In genomic region chr4:101594588-101594987, GRCh38 we compare ENCODE assay signal across 38 cellular contexts.
"Had no signal": no experiment of that assay in that cellular context is flagged by ENCODE, and none has a peak within 500 bp of the region (broad histone marks: within the 10 kb centered on the region; RNA-seq: fewer than 3 reads in every experiment).

No MANE protein-coding gene starts in this region.

- H3K27me3 Mint-ChIP-seq: activated B cell treated with CpG ODN at 0.5 μM for 24 hours; activated naive CD8-positive, alpha-beta T cell treated with anti-CD3 and anti-CD28 coated beads for 36 hours; activated T-helper 17 cell treated with anti-CD3 and anti-CD28 coated beads, Interleukin-2, amount 50 U/mL, for 72 hours; brain; central memory CD8-positive, alpha-beta T cell had no signal

- ATAC-seq: activated CD8-positive, alpha-beta T cell treated with anti-CD3 and anti-CD28 coated beads for 36 hours; activated naive CD4-positive, alpha-beta T cell treated with anti-CD3 and anti-CD28 coated beads, Interleukin-2, amount 50 U/mL, for 72 hours; activated T-cell treated with anti-CD3 and anti-CD28 coated beads, Interleukin-2, amount 50 U/mL, for 4 hours; activated T-cell treated with anti-CD3 and anti-CD28 coated beads, Interleukin-2, amount 50 U/mL, for 72 hours; activated T-helper 17 cell treated with anti-CD3 and anti-CD28 coated beads, Interleukin-2, amount 50 U/mL, for 72 hours had no signal

- H3K27me3 ChIP-seq: ascending aorta, cardiac muscle cell had no signal

- H3K9me3 Mint-ChIP-seq: activated B cell treated with CpG ODN at 0.5 μM for 24 hours; activated CD4-positive, alpha-beta memory T cell treated with anti-CD3 and anti-CD28 coated beads for 36 hours; activated CD4-positive, alpha-beta T cell treated with anti-CD3 and anti-CD28 coated beads, Interleukin-2, amount 10 ng/mL, durations not matched to agents 24 days and 14 days; activated CD8-positive, alpha-beta T cell treated with anti-CD3 and anti-CD28 coated beads for 36 hours; activated naive CD4-positive, alpha-beta T cell treated with anti-CD3 and anti-CD28 coated beads for 36 hours; activated naive CD4-positive, alpha-beta T cell treated with anti-CD3 and anti-CD28 coated beads, Interleukin-2, amount 50 U/mL, for 72 hours; activated naive CD8-positive, alpha-beta T cell treated with anti-CD3 and anti-CD28 coated beads for 36 hours; activated T-cell treated with anti-CD3 and anti-CD28 coated beads, Interleukin-2, amount 50 U/mL, for 4 hours; activated T-cell treated with anti-CD3 and anti-CD28 coated beads, Interleukin-2, amount 50 U/mL, for 72 hours; activated T-helper 1 cell treated with anti-CD3 and anti-CD28 coated beads, Interleukin-12 subunit alpha, Interleukin-12 subunit beta, Interleukin-2, Interleukin-4 antibody, amounts not matched to agents 30 ng/mL and 10 ng/mL and 1 ng/mL, durations not matched to agents 14 hours and 24 hours and 36 hours; activated T-helper 17 cell treated with anti-CD3 and anti-CD28 coated beads, Interleukin-2, amount 50 U/mL, for 72 hours; central memory CD8-positive, alpha-beta T cell; T-helper 1 cell treated with Interleukin-12 subunit alpha and Interleukin-12 subunit beta and Interleukin-4 antibody, amounts not matched to agents 30 μg/mL and 1 μg/mL, for 36 hours; T-helper 2 cell treated with Interferon-gamma antibody and Interleukin-4, amounts not matched to agents 5 μg/mL and 100 μg/mL, for 36 hours had no signal

- H3K27ac ChIP-seq: ascending aorta, cardiac muscle cell, VCaP had no signal

- H3K9me3 ChIP-seq: ascending aorta had no signal

- H3K4me1 ChIP-seq: ascending aorta had no signal

- H3K36me3 Mint-ChIP-seq: activated CD4-positive, alpha-beta memory T cell treated with anti-CD3 and anti-CD28 coated beads for 36 hours; activated naive CD4-positive, alpha-beta T cell treated with anti-CD3 and anti-CD28 coated beads, Interleukin-2, amount 50 U/mL, for 72 hours; activated naive CD8-positive, alpha-beta T cell treated with anti-CD3 and anti-CD28 coated beads for 36 hours; brain had no signal

- H3K4me1 Mint-ChIP-seq: brain; central memory CD8-positive, alpha-beta T cell had no signal

- H3K27ac Mint-ChIP-seq: activated B cell treated with CpG ODN at 0.5 μM for 24 hours; activated CD4-positive, alpha-beta memory T cell treated with anti-CD3 and anti-CD28 coated beads for 36 hours; activated CD4-positive, alpha-beta T cell treated with anti-CD3 and anti-CD28 coated beads, Interleukin-2, amount 10 ng/mL, durations not matched to agents 24 days and 14 days; activated CD8-positive, alpha-beta T cell treated with anti-CD3 and anti-CD28 coated beads for 36 hours; activated naive CD4-positive, alpha-beta T cell treated with anti-CD3 and anti-CD28 coated beads for 36 hours; activated naive CD4-positive, alpha-beta T cell treated with anti-CD3 and anti-CD28 coated beads, Interleukin-2, amount 50 U/mL, for 72 hours; activated naive CD8-positive, alpha-beta T cell treated with anti-CD3 and anti-CD28 coated beads for 36 hours; activated T-cell treated with anti-CD3 and anti-CD28 coated beads, Interleukin-2, amount 50 U/mL, for 72 hours; activated T-helper 1 cell treated with anti-CD3 and anti-CD28 coated beads, Interleukin-12 subunit alpha, Interleukin-12 subunit beta, Interleukin-2, Interleukin-4 antibody, amounts not matched to agents 30 ng/mL and 10 ng/mL and 1 ng/mL, durations not matched to agents 14 hours and 24 hours and 36 hours; activated T-helper 17 cell treated with anti-CD3 and anti-CD28 coated beads, Interleukin-2, amount 50 U/mL, for 72 hours; brain; T-helper 1 cell treated with Interleukin-12 subunit alpha and Interleukin-12 subunit beta and Interleukin-4 antibody, amounts not matched to agents 30 μg/mL and 1 μg/mL, for 36 hours; T-helper 2 cell treated with Interferon-gamma antibody and Interleukin-4, amounts not matched to agents 5 μg/mL and 100 μg/mL, for 36 hours had no signal

- DNase-seq: activated B cell treated with CpG ODN at 0.5 μM for 24 hours; activated CD4-positive, alpha-beta memory T cell treated with anti-CD3 and anti-CD28 coated beads for 36 hours; activated CD4-positive, alpha-beta T cell treated with anti-CD3 and anti-CD28 coated beads for 4 hours; activated CD4-positive, alpha-beta T cell treated with anti-CD3 and anti-CD28 coated beads, Interleukin-2, amount 10 ng/mL, durations not matched to agents 24 days and 14 days; activated CD4-positive, alpha-beta T cell treated with anti-CD3 and anti-CD28 coated beads, Interleukin-2, amount 50 U/mL, for 1 hour; activated CD4-positive, alpha-beta T cell treated with anti-CD3 and anti-CD28 coated beads, Interleukin-2, amount 50 U/mL, for 4 hours; activated CD4-positive, CD25-positive, alpha-beta regulatory T cell treated with anti-CD3 and anti-CD28 coated beads, Interleukin-2, amount 50 U/mL, for 72 hours; activated CD8-positive, alpha-beta memory T cell treated with anti-CD3 and anti-CD28 coated beads, Interleukin-2, amount 50 U/mL, for 4 hours; activated CD8-positive, alpha-beta T cell treated with anti-CD3 and anti-CD28 coated beads for 36 hours; activated effector memory CD4-positive, alpha-beta T cell treated with anti-CD3 and anti-CD28 coated beads, Interleukin-2, amount 50 U/mL, for 16 hours; activated gamma-delta T cell treated with Interleukin-2 at 50 U/mL for 16 hours; activated naive CD4-positive, alpha-beta T cell; activated naive CD4-positive, alpha-beta T cell treated with anti-CD3 and anti-CD28 coated beads for 36 hours; activated naive CD4-positive, alpha-beta T cell treated with anti-CD3 and anti-CD28 coated beads, Interleukin-2, amount 50 U/mL, for 16 hours; activated naive CD8-positive, alpha-beta T cell treated with anti-CD3 and anti-CD28 coated beads for 36 hours; activated T-cell treated with anti-CD3 and anti-CD28 coated beads for 4 hours; activated T-cell treated with anti-CD3 and anti-CD28 coated beads, Interleukin-2, amount 50 U/mL, for 1 hour; activated T-cell treated with anti-CD3 and anti-CD28 coated beads, Interleukin-2, amount 50 U/mL, for 4 hours; activated T-cell treated with anti-CD3 and anti-CD28 coated beads, Interleukin-2, amount 50 U/mL, for 72 hours; amygdala; anterior cingulate cortex; caudate nucleus; cerebellar nuclear complex; T-helper 1 cell; T-helper 2 cell; T-helper 9 cell had no signal

- H3K4me3 Mint-ChIP-seq: activated B cell treated with CpG ODN at 0.5 μM for 24 hours; activated CD4-positive, alpha-beta memory T cell treated with anti-CD3 and anti-CD28 coated beads for 36 hours; activated CD4-positive, alpha-beta T cell treated with anti-CD3 and anti-CD28 coated beads, Interleukin-2, amount 10 ng/mL, durations not matched to agents 24 days and 14 days; activated CD8-positive, alpha-beta T cell treated with anti-CD3 and anti-CD28 coated beads for 36 hours; activated naive CD4-positive, alpha-beta T cell treated with anti-CD3 and anti-CD28 coated beads for 36 hours; activated naive CD8-positive, alpha-beta T cell treated with anti-CD3 and anti-CD28 coated beads for 36 hours; activated T-cell treated with anti-CD3 and anti-CD28 coated beads, Interleukin-2, amount 50 U/mL, for 4 hours; activated T-cell treated with anti-CD3 and anti-CD28 coated beads, Interleukin-2, amount 50 U/mL, for 72 hours; activated T-helper 1 cell treated with anti-CD3 and anti-CD28 coated beads, Interleukin-12 subunit alpha, Interleukin-12 subunit beta, Interleukin-2, Interleukin-4 antibody, amounts not matched to agents 30 ng/mL and 10 ng/mL and 1 ng/mL, durations not matched to agents 14 hours and 24 hours and 36 hours; activated T-helper 17 cell treated with anti-CD3 and anti-CD28 coated beads, Interleukin-2, amount 50 U/mL, for 72 hours; brain; central memory CD8-positive, alpha-beta T cell; T-helper 1 cell treated with Interleukin-12 subunit alpha and Interleukin-12 subunit beta and Interleukin-4 antibody, amounts not matched to agents 30 μg/mL and 1 μg/mL, for 36 hours; T-helper 2 cell treated with Interferon-gamma antibody and Interleukin-4, amounts not matched to agents 5 μg/mL and 100 μg/mL, for 36 hours had no signal

- H3K4me3 ChIP-seq: ascending aorta, cardiac muscle cell had no signal

- H3K36me3 ChIP-seq: ascending aorta, cardiac muscle cell had no signal

- FAIRE-seq: bronchial epithelial cell, TTC549 had no signal
